Comparison of ENCODE assay signal across 8 cellular contexts in the genomic region with DNA sequence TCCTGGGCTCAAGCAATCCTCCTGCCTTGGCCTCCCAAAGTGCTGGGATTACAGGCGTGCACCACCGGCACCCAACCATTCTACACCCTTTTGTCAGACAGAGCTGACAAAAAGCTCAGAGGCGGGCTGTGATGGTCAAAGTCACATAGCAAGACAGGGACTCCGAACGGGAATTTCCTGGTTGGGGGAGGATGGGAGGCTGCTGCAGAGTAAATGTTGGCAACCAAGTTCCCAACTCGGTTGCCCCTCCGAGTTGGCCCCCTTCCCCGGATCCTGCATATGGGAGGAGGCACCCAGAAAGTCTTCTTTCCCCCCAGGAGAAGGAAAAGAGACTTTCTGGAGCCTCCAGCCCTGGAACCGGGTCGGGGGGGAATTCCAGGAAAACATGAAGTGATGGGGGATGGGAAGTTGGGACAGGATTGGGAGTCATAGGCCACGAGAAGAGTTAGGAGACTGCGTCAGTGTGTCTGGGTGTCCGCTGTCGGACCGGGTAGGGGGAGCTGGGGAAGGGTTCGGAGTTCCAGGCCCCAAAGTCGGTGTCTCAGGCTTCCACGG. TPM values are rescaled to one million over a fixed set of nuclear protein-coding genes. Genes with fewer than 3 reads are reported as not detected.
DNase-seq lines count a peak whose midpoint lies in the region; ATAC-seq and TF ChIP-seq lines count a peak whose summit lies in the region.

No MANE protein-coding gene starts in this region.

- H3K4me1 Mint-ChIP-seq in nephron progenitor cell: peaks cover 22% of the 10 kb centered on the region

- intact Hi-C loops in OCI-LY7 (cut with micrococcal nuclease; ENCODE audit: unreplicated experiment): loop anchor here (5.0 kb wide), 1 partner anchor 41 kb away; no protein-coding TSS in a partner anchor

- H3K36me3 Mint-ChIP-seq in nephron progenitor cell (ENCODE audit: low read depth): peaks cover 3% of the 10 kb centered on the region

- no peaks in the 10 kb centered on the region for H3K9me3 ChIP-seq in OCI-LY7 (ENCODE audit: low read length)

- peak overlapping the region; percentile 85 for H3K4me3 ChIP-seq in BJ (ENCODE audit: low read depth, low read length)
- H3K4me3 ChIP-seq in OCI-LY7 (ENCODE audit: low read depth, low read length, poor library complexity, severe bottlenecking): peak overlapping the region; percentile 60
- peak overlapping the region; percentile 71 for H3K4me3 ChIP-seq in epithelial cell of proximal tubule (ENCODE audit: low read depth, low read length)

- no peaks in the 10 kb centered on the region for H3K79me2 ChIP-seq in OCI-LY7 (ENCODE audit: insufficient read depth, low read depth, low read length)

- no peak for TF ChIP-seq CTCF in BJ (IDR thresholded peaks at IDR 0.05; ENCODE audit: insufficient read depth, low read depth, low read length)
- no peak for TF ChIP-seq CTCF in OCI-LY7 (conservative IDR thresholded peaks at IDR 0.05; ENCODE audit: low read length)
- no peak for TF ChIP-seq CTCF in epithelial cell of proximal tubule (conservative IDR thresholded peaks at IDR 0.05; ENCODE audit: low read depth, low read length)
- TF ChIP-seq CTCF in nephron progenitor cell (IDR thresholded peaks at IDR 0.05): no peak

- H3K9me2 ChIP-seq in OCI-LY7 (ENCODE audit: insufficient read depth, low read length): no peaks in the 10 kb centered on the region

- H3K4me2 ChIP-seq in OCI-LY7 (ENCODE audit: low read length): peak overlapping the region; percentile 89

- BruUV-seq in OCI-LY7 (replicated peaks; lab: Mats Ljungman, UMichigan): no TSS peak

- H3K27ac Mint-ChIP-seq in nephron progenitor cell: no peak overlapping the region

- H3K4me1 ChIP-seq in OCI-LY7 (ENCODE audit: insufficient read depth, low read length, poor library complexity, severe bottlenecking): peaks cover 5% of the 10 kb centered on the region

- no peak overlapping the region for H3K27ac ChIP-seq in OCI-LY7 (ENCODE audit: low read depth, low read length, poor library complexity, severe bottlenecking)

- H3K27me3 Mint-ChIP-seq in nephron progenitor cell (ENCODE audit: low read depth, poor library complexity): peaks cover 34% of the 10 kb centered on the region

- peaks cover 19% of the 10 kb centered on the region for H3K36me3 ChIP-seq in BJ (ENCODE audit: control insufficient read depth, insufficient read depth, low read length)
- H3K36me3 ChIP-seq in OCI-LY7 (ENCODE audit: insufficient read depth, low read length): no peaks in the 10 kb centered on the region

- DNase-seq in BJ (ENCODE audit: low read depth): no peak
- no peak for DNase-seq in OCI-LY7 (ENCODE audit: low spot score)
- no peak for DNase-seq in epithelial cell of proximal tubule (ENCODE audit: low read depth)
- no peak for DNase-seq in nephron progenitor cell
- DNase-seq in mesenteric fat pad (ENCODE audit: low spot score): no peak
- DNase-seq in DMS53 (lab: John Stamatoyannopoulos, UW): no peak

- POLR2A ChIA-PET in BJ (lab: Charles Lee): interaction anchor here (1.0 to 1.1 kb wide), 2 partner anchors 53 to 166 kb away, joined by 4 to 6 read pairs; partner anchors contain the start of gene RNF185
- POLR2A ChIA-PET in OCI-LY7 (lab: Charles Lee): interaction anchor here (1.5 kb wide), 1 partner anchor 23 kb away, joined by 3 read pairs; no protein-coding TSS in a partner anchor

- no peaks in the 10 kb centered on the region for H3K9me3 Mint-ChIP-seq in nephron progenitor cell

- ATAC-seq in GM21619 (IDR thresholded peaks at IDR 0.05; ENCODE audit: unreplicated experiment) (no peak), GM18868 (IDR thresholded peaks at IDR 0.05; ENCODE audit: unreplicated experiment) (no peak)

- no peaks in the 10 kb centered on the region for H4K20me1 ChIP-seq in OCI-LY7 (ENCODE audit: insufficient read depth, low read length)

- H3K4me3 Mint-ChIP-seq in nephron progenitor cell: peak overlapping the region; percentile 83

- H2AFZ ChIP-seq in OCI-LY7 (ENCODE audit: low read length): no peak overlapping the region

- CTCF ChIA-PET in BJ (lab: Yijun Ruan, JAX): interaction anchor here (0.6 to 5.7 kb wide), 51 partner anchors 7 to 500 kb away, joined by 3 to 59 read pairs (median 4); partner anchors contain the start of genes MORC2, PLA2G3, RNF185 and TUG1
- CTCF ChIA-PET in OCI-LY7 (lab: Charles Lee; ENCODE audit: unreplicated experiment): interaction anchor here (0.6 kb wide), 2 partner anchors 70 to 680 kb away, joined by 3 read pairs; no protein-coding TSS in a partner anchor

- H3K27me3 ChIP-seq in BJ (ENCODE audit: control insufficient read depth, insufficient read depth, low read length): no peaks in the 10 kb centered on the region

RNA-seq across cellular contexts. Expression of gene SELENOM, which starts 0.6 kb away (rescaled TPM):
- polyA plus RNA-seq in BJ (2011; rRNA removed): 215 and 292 TPM in 2 replicates
- polyA minus RNA-seq in BJ (2011; rRNA and poly(A)+ RNA removed): 111 and 156 TPM in 2 replicates
- 1.4 TPM in 1 of 2 replicates, not detected in the other for total RNA-seq in OCI-LY7 (2014; rRNA removed; shearing (Covaris generic))
- 0.55 and 1.8 TPM in 2 replicates for total RNA-seq in OCI-LY7 (2022)
- 18.9 and 56.3 TPM in 2 replicates for total RNA-seq in epithelial cell of proximal tubule
- total RNA-seq in mesenteric fat pad: 160 TPM

RNA-seq across cellular contexts. Expression of gene INPP5J, which starts 16.0 kb away (rescaled TPM):
- 1.1 and 1.5 TPM in 2 replicates for polyA plus RNA-seq in BJ (2011; rRNA removed)
- polyA minus RNA-seq in BJ (2011; rRNA and poly(A)+ RNA removed): 0.98 and 2.5 TPM in 2 replicates
- not detected in 2 replicates for total RNA-seq in OCI-LY7 (2014; rRNA removed; shearing (Covaris generic))
- 7.0 and 7.5 TPM in 2 replicates for total RNA-seq in OCI-LY7 (2022)
- 1.2 and 3.0 TPM in 2 replicates for total RNA-seq in epithelial cell of proximal tubule
- 0.19 TPM for total RNA-seq in mesenteric fat pad

RNA-seq across cellular contexts. Expression of gene SMTN, which starts 25.6 kb away (rescaled TPM):
- 16.9 and 45.7 TPM in 2 replicates for polyA plus RNA-seq in BJ (2011; rRNA removed)
- polyA minus RNA-seq in BJ (2011; rRNA and poly(A)+ RNA removed): 19.0 and 23.1 TPM in 2 replicates
- total RNA-seq in OCI-LY7 (2014; rRNA removed; shearing (Covaris generic)): 13.5 and 16.9 TPM in 2 replicates
- total RNA-seq in OCI-LY7 (2022) (35.4 and 50.8 TPM in 2 replicates), epithelial cell of proximal tubule (138 and 166 TPM in 2 replicates), mesenteric fat pad (78.5 TPM)

RNA-seq across cellular contexts. Expression of gene PLA2G3, which starts 33.6 kb away (rescaled TPM):
- 0.04 TPM in 1 of 2 replicates, not detected in the other for polyA plus RNA-seq in BJ (2011; rRNA removed)
- polyA minus RNA-seq in BJ (2011; rRNA and poly(A)+ RNA removed): not detected in 2 replicates
- not detected in 2 replicates for total RNA-seq in OCI-LY7 (2014; rRNA removed; shearing (Covaris generic))
- total RNA-seq in OCI-LY7 (2022) (not detected in 2 replicates), epithelial cell of proximal tubule (2.0 TPM in 1 of 2 replicates, not detected in the other), mesenteric fat pad (not detected)

RNA-seq across cellular contexts. Expression of gene RNF185, which starts 53.3 kb away (rescaled TPM):
- polyA plus RNA-seq in BJ (2011; rRNA removed): 50.7 and 58.5 TPM in 2 replicates
- 21.9 and 34.6 TPM in 2 replicates for polyA minus RNA-seq in BJ (2011; rRNA and poly(A)+ RNA removed)
- total RNA-seq in OCI-LY7 (2014; rRNA removed; shearing (Covaris generic)): 14.3 and 17.7 TPM in 2 replicates
- 17.1 and 19.5 TPM in 2 replicates for total RNA-seq in OCI-LY7 (2022)
- total RNA-seq in epithelial cell of proximal tubule: 19.7 and 21.8 TPM in 2 replicates
- 39.0 TPM for total RNA-seq in mesenteric fat pad
